In genomic region chr7:99741438-99741795, GRCh38 we compare ENCODE assay signal across 1 cellular context.
A peak's percentile ranks its signal among the peaks of the same experiment; 100 is the strongest.
TF ChIP-seq lines count a peak whose summit lies in the region.

No MANE protein-coding gene starts in this region.

TF ChIP-seq in HepG2, 621 proteins besides CTCF, POLR2A, EP300 and RAD21:
- TF ChIP-seq ZNF383 (CRISPR knock-in tag; IDR thresholded peaks at IDR 0.05; ENCODE audit: borderline replicate concordance) (no peak), MAFK (conservative IDR thresholded peaks at IDR 0.05 in 1 of 2, IDR thresholded peaks at IDR 0.05 in 1 of 2; ENCODE audit: low read length in 2 of 2) (0 out of 4 replicates have a peak, but pooled peaks of 1 of the 2 experiments have one; percentile 13), ZNF333 (CRISPR knock-in tag; IDR thresholded peaks at IDR 0.05; ENCODE audit: borderline replicate concordance) (0 out of 2 replicates have a peak, but pooled peaks have one; percentile 30), ZNF780A (CRISPR knock-in tag; IDR thresholded peaks at IDR 0.05) (no peak), ZNF350 (CRISPR knock-in tag; IDR thresholded peaks at IDR 0.05; ENCODE audit: borderline replicate concordance, low read depth) (peak; percentile 23; the same call in 1 of the 2 replicates)
